In genomic region chr18:44231936-44232335, GRCh38 we compare ENCODE assay signal across 30 cellular contexts.
"Had no signal": no experiment of that assay in that cellular context is flagged by ENCODE, and none has a peak within 500 bp of the region (broad histone marks: within the 10 kb centered on the region; RNA-seq: fewer than 3 reads in every experiment).

No MANE protein-coding gene starts in this region.

- H3K27ac Mint-ChIP-seq: activated CD4-positive, alpha-beta memory T cell treated with anti-CD3 and anti-CD28 coated beads, Interleukin-2, amount 10 ng/mL, durations not matched to agents 7 days and 5 days; activated CD4-positive, alpha-beta T cell treated with anti-CD3 and anti-CD28 coated beads, Interleukin-2, amount 10 ng/mL, durations not matched to agents 7 days and 5 days; activated naive CD8-positive, alpha-beta T cell; activated T-helper 17 cell treated with anti-CD3 and anti-CD28 coated beads, Interleukin-2, amount 50 U/mL, for 72 hours; effector memory CD8-positive, alpha-beta T cell; T-helper 17 cell; T-helper 2 cell treated with Interferon-gamma antibody and Interleukin-4, amounts not matched to agents 5 μg/mL and 100 μg/mL, for 36 hours; WTC11 had no signal

- H3K27me3 Mint-ChIP-seq: activated CD4-positive, alpha-beta memory T cell treated with anti-CD3 and anti-CD28 coated beads, Interleukin-2, amount 10 ng/mL, durations not matched to agents 7 days and 5 days; activated CD4-positive, alpha-beta T cell treated with anti-CD3 and anti-CD28 coated beads, Interleukin-2, amount 10 ng/mL, durations not matched to agents 7 days and 5 days; activated naive CD8-positive, alpha-beta T cell; activated T-helper 17 cell treated with anti-CD3 and anti-CD28 coated beads, Interleukin-2, amount 50 U/mL, for 72 hours; effector memory CD8-positive, alpha-beta T cell; T-helper 17 cell had no signal

- FAIRE-seq: astrocyte, colon had no signal

- H3K9me3 Mint-ChIP-seq: activated CD4-positive, alpha-beta memory T cell treated with anti-CD3 and anti-CD28 coated beads, Interleukin-2, amount 10 ng/mL, durations not matched to agents 7 days and 5 days; activated CD4-positive, alpha-beta T cell treated with anti-CD3 and anti-CD28 coated beads, Interleukin-2, amount 10 ng/mL, durations not matched to agents 7 days and 5 days had no signal

- H3K4me1 ChIP-seq: foreskin keratinocyte, gastrocnemius medialis had no signal

- ATAC-seq: activated T-cell treated with anti-CD3 and anti-CD28 coated beads, Interleukin-2, amount 50 U/mL, for 4 hours; activated T-helper 17 cell treated with anti-CD3 and anti-CD28 coated beads, Interleukin-2, amount 50 U/mL, for 72 hours; effector memory CD8-positive, alpha-beta T cell; foreskin keratinocyte; gastrocnemius medialis; heart right ventricle; T-helper 17 cell; WTC11 had no signal

- H3K4me1 Mint-ChIP-seq: activated CD4-positive, alpha-beta memory T cell treated with anti-CD3 and anti-CD28 coated beads, Interleukin-2, amount 10 ng/mL, durations not matched to agents 7 days and 5 days; activated CD4-positive, alpha-beta T cell treated with anti-CD3 and anti-CD28 coated beads, Interleukin-2, amount 10 ng/mL, durations not matched to agents 7 days and 5 days; activated T-helper 17 cell treated with anti-CD3 and anti-CD28 coated beads, Interleukin-2, amount 50 U/mL, for 72 hours; T-helper 17 cell had no signal

- H3K36me3 Mint-ChIP-seq: activated naive CD8-positive, alpha-beta T cell; WTC11 had no signal

- H3K36me3 ChIP-seq: esophagus muscularis mucosa, gastrocnemius medialis, heart right ventricle had no signal

- H3K4me3 ChIP-seq: esophagus muscularis mucosa, gastrocnemius medialis, heart right ventricle had no signal

- H3K27ac ChIP-seq: esophagus muscularis mucosa, foreskin keratinocyte, gastrocnemius medialis, heart right ventricle had no signal

- H3K4me3 Mint-ChIP-seq: activated CD4-positive, alpha-beta memory T cell treated with anti-CD3 and anti-CD28 coated beads, Interleukin-2, amount 10 ng/mL, durations not matched to agents 7 days and 5 days; activated CD4-positive, alpha-beta T cell treated with anti-CD3 and anti-CD28 coated beads, Interleukin-2, amount 10 ng/mL, durations not matched to agents 7 days and 5 days; activated naive CD8-positive, alpha-beta T cell; activated T-cell treated with anti-CD3 and anti-CD28 coated beads, Interleukin-2, amount 50 U/mL, for 4 hours; activated T-helper 17 cell treated with anti-CD3 and anti-CD28 coated beads, Interleukin-2, amount 50 U/mL, for 72 hours; effector memory CD8-positive, alpha-beta T cell; T-helper 17 cell; T-helper 2 cell treated with Interferon-gamma antibody and Interleukin-4, amounts not matched to agents 5 μg/mL and 100 μg/mL, for 36 hours; WTC11 had no signal

- H3K27me3 ChIP-seq: esophagus muscularis mucosa, foreskin keratinocyte, gastrocnemius medialis, heart right ventricle had no signal

- DNase-seq: activated CD4-positive, alpha-beta memory T cell treated with anti-CD3 and anti-CD28 coated beads, Interleukin-2, amount 10 ng/mL, durations not matched to agents 7 days and 5 days; activated CD4-positive, alpha-beta T cell treated with anti-CD3 and anti-CD28 coated beads for 1 hour; activated CD4-positive, alpha-beta T cell treated with anti-CD3 and anti-CD28 coated beads for 4 hours; activated CD4-positive, alpha-beta T cell treated with anti-CD3 and anti-CD28 coated beads, Interleukin-2, amount 10 ng/mL, durations not matched to agents 7 days and 5 days; activated CD4-positive, alpha-beta T cell treated with anti-CD3 and anti-CD28 coated beads, Interleukin-2, amount 50 U/mL, for 4 hours; activated effector memory CD4-positive, alpha-beta T cell treated with Interleukin-2 at 50 U/mL for 16 hours; activated gamma-delta T cell treated with Interleukin-2 at 50 U/mL for 16 hours; activated naive CD4-positive, alpha-beta T cell treated with anti-CD3 and anti-CD28 coated beads, Interleukin-2, amount 50 U/mL, for 16 hours; activated naive CD4-positive, alpha-beta T cell treated with Interleukin-2 at 50 U/mL for 16 hours; activated T-cell treated with anti-CD3 and anti-CD28 coated beads, Interleukin-2, amount 50 U/mL, for 4 hours; amniotic stem cell; caudate nucleus; cortex of kidney; dermis blood vessel endothelial cell; effector CD4-positive, alpha-beta T cell; effector memory CD8-positive, alpha-beta T cell; erythroblast; foreskin keratinocyte; gastrocnemius medialis; heart right ventricle; T-helper 1 cell; T-helper 17 cell; T1000 had no signal

- H3K9me3 ChIP-seq: esophagus muscularis mucosa, gastrocnemius medialis, heart right ventricle had no signal
